In genomic region chr12:52766351-52767019, GRCh38 we compare ENCODE assay signal across 37 cellular contexts. TPM values are rescaled to one million over a fixed set of nuclear protein-coding genes. Genes with fewer than 3 reads are reported as not detected.
"Had no signal": no experiment of that assay in that cellular context is flagged by ENCODE, and none has a peak within 500 bp of the region (broad histone marks: within the 10 kb centered on the region; RNA-seq: fewer than 3 reads in every experiment).

No MANE protein-coding gene starts in this region.

- H3K27ac ChIP-seq: adrenal gland, body of pancreas, brain microvascular endothelial cell, breast epithelium, VCaP had no signal

- H3K27me3 ChIP-seq: body of pancreas, brain microvascular endothelial cell, breast epithelium had no signal

- H3K27ac Mint-ChIP-seq: activated B cell treated with CpG ODN at 0.5 μM for 24 hours; activated CD4-positive, alpha-beta memory T cell treated with anti-CD3 and anti-CD28 coated beads for 36 hours; activated CD4-positive, alpha-beta T cell treated with anti-CD3 and anti-CD28 coated beads, Interleukin-2, amount 10 ng/mL, durations not matched to agents 24 days and 14 days; activated CD8-positive, alpha-beta T cell treated with anti-CD3 and anti-CD28 coated beads for 36 hours; activated naive CD4-positive, alpha-beta T cell treated with anti-CD3 and anti-CD28 coated beads for 36 hours; activated naive CD4-positive, alpha-beta T cell treated with anti-CD3 and anti-CD28 coated beads, Interleukin-2, amount 50 U/mL, for 72 hours; activated naive CD8-positive, alpha-beta T cell treated with anti-CD3 and anti-CD28 coated beads for 36 hours; activated T-cell treated with anti-CD3 and anti-CD28 coated beads, Interleukin-2, amount 50 U/mL, for 72 hours; activated T-helper 1 cell treated with anti-CD3 and anti-CD28 coated beads, Interleukin-12 subunit alpha, Interleukin-12 subunit beta, Interleukin-2, Interleukin-4 antibody, amounts not matched to agents 30 ng/mL and 10 ng/mL and 1 ng/mL, durations not matched to agents 14 hours and 24 hours and 36 hours; activated T-helper 17 cell treated with anti-CD3 and anti-CD28 coated beads, Interleukin-2, amount 50 U/mL, for 72 hours; T-helper 2 cell treated with Interferon-gamma antibody and Interleukin-4, amounts not matched to agents 5 μg/mL and 100 μg/mL, for 36 hours had no signal

- H3K4me3 ChIP-seq: adrenal gland, body of pancreas, breast epithelium had no signal

- DNase-seq: activated B cell treated with CpG ODN at 0.5 μM for 24 hours; activated CD4-positive, alpha-beta memory T cell treated with anti-CD3 and anti-CD28 coated beads for 36 hours; activated CD4-positive, alpha-beta T cell treated with anti-CD3 and anti-CD28 coated beads for 4 hours; activated CD4-positive, alpha-beta T cell treated with anti-CD3 and anti-CD28 coated beads, Interleukin-2, amount 10 ng/mL, durations not matched to agents 24 days and 14 days; activated CD4-positive, alpha-beta T cell treated with anti-CD3 and anti-CD28 coated beads, Interleukin-2, amount 50 U/mL, for 1 hour; activated CD4-positive, alpha-beta T cell treated with anti-CD3 and anti-CD28 coated beads, Interleukin-2, amount 50 U/mL, for 4 hours; activated CD4-positive, CD25-positive, alpha-beta regulatory T cell treated with anti-CD3 and anti-CD28 coated beads, Interleukin-2, amount 50 U/mL, for 72 hours; activated CD8-positive, alpha-beta memory T cell treated with anti-CD3 and anti-CD28 coated beads, Interleukin-2, amount 50 U/mL, for 4 hours; activated CD8-positive, alpha-beta T cell treated with anti-CD3 and anti-CD28 coated beads for 36 hours; activated effector memory CD4-positive, alpha-beta T cell treated with anti-CD3 and anti-CD28 coated beads, Interleukin-2, amount 50 U/mL, for 16 hours; activated gamma-delta T cell treated with Interleukin-2 at 50 U/mL for 16 hours; activated naive CD4-positive, alpha-beta T cell; activated naive CD4-positive, alpha-beta T cell treated with anti-CD3 and anti-CD28 coated beads for 36 hours; activated naive CD4-positive, alpha-beta T cell treated with anti-CD3 and anti-CD28 coated beads, Interleukin-2, amount 50 U/mL, for 16 hours; activated naive CD8-positive, alpha-beta T cell treated with anti-CD3 and anti-CD28 coated beads for 36 hours; activated T-cell treated with anti-CD3 and anti-CD28 coated beads for 4 hours; activated T-cell treated with anti-CD3 and anti-CD28 coated beads, Interleukin-2, amount 50 U/mL, for 1 hour; activated T-cell treated with anti-CD3 and anti-CD28 coated beads, Interleukin-2, amount 50 U/mL, for 4 hours; activated T-cell treated with anti-CD3 and anti-CD28 coated beads, Interleukin-2, amount 50 U/mL, for 72 hours; adrenal gland; amniotic stem cell; aorta; body of pancreas; brain microvascular endothelial cell; central memory CD4-positive, alpha-beta T cell; T-helper 2 cell; T-helper 9 cell had no signal

- H3K36me3 ChIP-seq: adrenal gland, brain microvascular endothelial cell, breast epithelium had no signal

- H3K9me3 ChIP-seq: adrenal gland, body of pancreas had no signal

- H3K4me1 Mint-ChIP-seq: activated B cell treated with CpG ODN at 0.5 μM for 24 hours; activated CD4-positive, alpha-beta T cell treated with anti-CD3 and anti-CD28 coated beads, Interleukin-2, amount 10 ng/mL, durations not matched to agents 24 days and 14 days; activated naive CD8-positive, alpha-beta T cell treated with anti-CD3 and anti-CD28 coated beads for 36 hours; activated T-helper 17 cell treated with anti-CD3 and anti-CD28 coated beads, Interleukin-2, amount 50 U/mL, for 72 hours had no signal

- H3K9me3 Mint-ChIP-seq: activated CD4-positive, alpha-beta T cell treated with anti-CD3 and anti-CD28 coated beads, Interleukin-2, amount 10 ng/mL, durations not matched to agents 24 days and 14 days; activated naive CD4-positive, alpha-beta T cell treated with anti-CD3 and anti-CD28 coated beads, Interleukin-2, amount 50 U/mL, for 72 hours; activated T-cell treated with anti-CD3 and anti-CD28 coated beads, Interleukin-2, amount 50 U/mL, for 4 hours; activated T-helper 17 cell treated with anti-CD3 and anti-CD28 coated beads, Interleukin-2, amount 50 U/mL, for 72 hours had no signal

- H3K4me3 Mint-ChIP-seq: activated B cell treated with CpG ODN at 0.5 μM for 24 hours; activated CD4-positive, alpha-beta memory T cell treated with anti-CD3 and anti-CD28 coated beads for 36 hours; activated CD4-positive, alpha-beta T cell treated with anti-CD3 and anti-CD28 coated beads, Interleukin-2, amount 10 ng/mL, durations not matched to agents 24 days and 14 days; activated CD8-positive, alpha-beta T cell treated with anti-CD3 and anti-CD28 coated beads for 36 hours; activated naive CD4-positive, alpha-beta T cell treated with anti-CD3 and anti-CD28 coated beads for 36 hours; activated naive CD8-positive, alpha-beta T cell treated with anti-CD3 and anti-CD28 coated beads for 36 hours; activated T-cell treated with anti-CD3 and anti-CD28 coated beads, Interleukin-2, amount 50 U/mL, for 4 hours; activated T-cell treated with anti-CD3 and anti-CD28 coated beads, Interleukin-2, amount 50 U/mL, for 72 hours; activated T-helper 1 cell treated with anti-CD3 and anti-CD28 coated beads, Interleukin-12 subunit alpha, Interleukin-12 subunit beta, Interleukin-2, Interleukin-4 antibody, amounts not matched to agents 30 ng/mL and 10 ng/mL and 1 ng/mL, durations not matched to agents 14 hours and 24 hours and 36 hours; activated T-helper 17 cell treated with anti-CD3 and anti-CD28 coated beads, Interleukin-2, amount 50 U/mL, for 72 hours; T-helper 2 cell treated with Interferon-gamma antibody and Interleukin-4, amounts not matched to agents 5 μg/mL and 100 μg/mL, for 36 hours had no signal

- H3K36me3 Mint-ChIP-seq: activated CD4-positive, alpha-beta memory T cell treated with anti-CD3 and anti-CD28 coated beads for 36 hours; activated naive CD4-positive, alpha-beta T cell treated with anti-CD3 and anti-CD28 coated beads, Interleukin-2, amount 50 U/mL, for 72 hours; activated naive CD8-positive, alpha-beta T cell treated with anti-CD3 and anti-CD28 coated beads for 36 hours had no signal

- H3K27me3 Mint-ChIP-seq: activated naive CD8-positive, alpha-beta T cell treated with anti-CD3 and anti-CD28 coated beads for 36 hours had no signal

- H3K4me1 ChIP-seq: adrenal gland, body of pancreas, breast epithelium had no signal

RNA-seq across cellular contexts. Expression of gene KRT76, which starts 10.7 kb away (rescaled TPM):
- total RNA-seq: activated B cell treated with CpG ODN at 0.5 μM for 24 hours; activated CD4-positive, alpha-beta memory T cell treated with anti-CD3 and anti-CD28 coated beads for 36 hours; activated CD4-positive, alpha-beta T cell treated with anti-CD3 and anti-CD28 coated beads, Interleukin-2, amount 10 ng/mL, durations not matched to agents 24 days and 14 days; activated CD8-positive, alpha-beta memory T cell treated with anti-CD3 and anti-CD28 coated beads for 36 hours; activated CD8-positive, alpha-beta T cell treated with anti-CD3 and anti-CD28 coated beads for 36 hours; activated naive CD4-positive, alpha-beta T cell treated with anti-CD3 and anti-CD28 coated beads for 36 hours; activated naive CD4-positive, alpha-beta T cell treated with anti-CD3 and anti-CD28 coated beads, Interleukin-2, amount 50 U/mL, for 72 hours; activated naive CD8-positive, alpha-beta T cell treated with anti-CD3 and anti-CD28 coated beads for 36 hours; activated T-cell treated with anti-CD3 and anti-CD28 coated beads, Interleukin-2, amount 50 U/mL, for 4 hours; activated T-cell treated with anti-CD3 and anti-CD28 coated beads, Interleukin-2, amount 50 U/mL, for 72 hours; activated T-helper 1 cell treated with anti-CD3 and anti-CD28 coated beads, Interleukin-12 subunit alpha, Interleukin-12 subunit beta, Interleukin-2, Interleukin-4 antibody, amounts not matched to agents 30 ng/mL and 10 ng/mL and 1 ng/mL, durations not matched to agents 14 hours and 24 hours and 36 hours; activated T-helper 17 cell treated with anti-CD3 and anti-CD28 coated beads, Interleukin-2, amount 50 U/mL, for 72 hours; adrenal gland; aorta; astrocyte; body of pancreas; breast epithelium; cardiac septum; cerebellum had no signal

RNA-seq across cellular contexts. Expression of gene KRT3, which starts 29.4 kb away (rescaled TPM):
- total RNA-seq: activated B cell treated with CpG ODN at 0.5 μM for 24 hours; activated CD4-positive, alpha-beta memory T cell treated with anti-CD3 and anti-CD28 coated beads for 36 hours; activated CD8-positive, alpha-beta memory T cell treated with anti-CD3 and anti-CD28 coated beads for 36 hours; activated CD8-positive, alpha-beta T cell treated with anti-CD3 and anti-CD28 coated beads for 36 hours; activated naive CD4-positive, alpha-beta T cell treated with anti-CD3 and anti-CD28 coated beads for 36 hours; activated naive CD8-positive, alpha-beta T cell treated with anti-CD3 and anti-CD28 coated beads for 36 hours; activated T-cell treated with anti-CD3 and anti-CD28 coated beads, Interleukin-2, amount 50 U/mL, for 4 hours; activated T-cell treated with anti-CD3 and anti-CD28 coated beads, Interleukin-2, amount 50 U/mL, for 72 hours; activated T-helper 17 cell treated with anti-CD3 and anti-CD28 coated beads, Interleukin-2, amount 50 U/mL, for 72 hours; adrenal gland; aorta; body of pancreas; breast epithelium; cardiac septum; cerebellum had no signal

RNA-seq across cellular contexts. Expression of gene KRT4, which starts 47.4 kb away (rescaled TPM):
- total RNA-seq: activated B cell treated with CpG ODN at 0.5 μM for 24 hours; activated CD4-positive, alpha-beta memory T cell treated with anti-CD3 and anti-CD28 coated beads for 36 hours; activated CD4-positive, alpha-beta T cell treated with anti-CD3 and anti-CD28 coated beads, Interleukin-2, amount 10 ng/mL, durations not matched to agents 24 days and 14 days; activated CD8-positive, alpha-beta memory T cell treated with anti-CD3 and anti-CD28 coated beads for 36 hours; activated naive CD4-positive, alpha-beta T cell treated with anti-CD3 and anti-CD28 coated beads for 36 hours; activated naive CD4-positive, alpha-beta T cell treated with anti-CD3 and anti-CD28 coated beads, Interleukin-2, amount 50 U/mL, for 72 hours; activated T-cell treated with anti-CD3 and anti-CD28 coated beads, Interleukin-2, amount 50 U/mL, for 4 hours; activated T-helper 1 cell treated with anti-CD3 and anti-CD28 coated beads, Interleukin-12 subunit alpha, Interleukin-12 subunit beta, Interleukin-2, Interleukin-4 antibody, amounts not matched to agents 30 ng/mL and 10 ng/mL and 1 ng/mL, durations not matched to agents 14 hours and 24 hours and 36 hours; activated T-helper 17 cell treated with anti-CD3 and anti-CD28 coated beads, Interleukin-2, amount 50 U/mL, for 72 hours; aorta; astrocyte; cardiac septum; cerebellum had no signal
